Comparison of ENCODE assay signal across 30 cellular contexts in the genomic region with DNA sequence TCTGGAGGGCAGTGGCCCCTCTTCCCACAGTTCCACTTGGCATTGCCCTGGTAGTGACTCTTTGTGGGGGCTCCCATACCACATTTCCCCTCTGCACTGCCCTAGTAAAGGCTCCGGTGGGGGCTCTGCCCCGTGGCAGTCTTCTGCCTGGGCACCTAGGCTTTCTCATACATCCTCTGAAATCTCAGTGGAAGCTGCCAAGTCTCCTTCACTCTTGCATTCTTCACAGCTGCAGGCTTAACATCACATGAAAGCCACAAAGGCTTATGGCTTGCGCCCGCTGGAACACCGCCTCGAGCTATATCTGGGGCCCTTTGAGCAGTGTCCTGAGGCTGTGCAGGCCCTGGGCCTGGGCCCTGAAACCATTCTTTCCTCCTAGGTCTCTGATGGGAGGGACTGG. TPM values are rescaled to one million over a fixed set of nuclear protein-coding genes. Genes with fewer than 3 reads are reported as not detected.
DNase-seq lines count a peak whose midpoint lies in the region; ATAC-seq, FAIRE-seq and TF ChIP-seq lines count a peak whose summit lies in the region.
"Had no signal": no experiment of that assay in that cellular context is flagged by ENCODE, and none has a peak within 500 bp of the region (broad histone marks: within the 10 kb centered on the region; RNA-seq: fewer than 3 reads in every experiment).

No MANE protein-coding gene starts in this region.

- DNase-seq in DND-41 (no peak), SJCRH30 (peak; percentile 62 to 66), HepG2 (ENCODE audit: low spot score) (no peak), KBM-7 (no peak)
- DNase-seq in activated CD4-positive, alpha-beta T cell treated with anti-CD3 and anti-CD28 coated beads, Interleukin-2, amount 50 U/mL, for 4 hours = no peak
- DNase-seq in activated effector memory CD4-positive, alpha-beta T cell treated with Interleukin-2 at 50 U/mL for 16 hours = no peak
- DNase-seq in stimulated activated CD4-positive, alpha-beta T cell treated with anti-CD3 and anti-CD28 coated beads, Interleukin-4, amount 100 ng/mL, for 24 hours = no peak
- DNase-seq: activated CD4-positive, alpha-beta memory T cell treated with anti-CD3 and anti-CD28 coated beads, Interleukin-2, amount 10 ng/mL, durations not matched to agents 7 days and 5 days; activated naive CD4-positive, alpha-beta T cell treated with Interleukin-2 at 50 U/mL for 16 hours; activated T-cell treated with anti-CD3 and anti-CD28 coated beads, Interleukin-2, amount 50 U/mL, for 24 hours; aorta; Caco-2; dermis blood vessel endothelial cell; naive B cell; NCI-H1105; NCI-H2029 treated with DMSO at 0.1 percent for 48 hours; NCI-H226; OCI-M1; SHP77; stimulated activated CD4-positive, alpha-beta T cell treated with anti-CD3 and anti-CD28 coated beads, Interleukin-2, amount 100 ng/mL, for 48 hours; stimulated activated naive B cell treated with anti-CD40 and anti-IgM and Interleukin-4, amounts not matched to agents 10 μg/mL and 1 μg/mL and 100 μg/mL, for 72 hours; SW 1271 had no signal

- H3K27ac ChIP-seq in DND-41 (ENCODE audit: low read length) (no peak overlapping the region), SJCRH30 (no peak overlapping the region), HepG2 (ENCODE audit: extremely low read length, insufficient read depth, low read length) (no peak overlapping the region)
- H3K27ac ChIP-seq: BLaER1 treated with 17β-estradiol and CSF1 and Interleukin-3, amounts not matched to agents 10 nM and 100 nM; thoracic aorta; vagina had no signal

- no peak for TF ChIP-seq RAD21 in HepG2 (CRISPR knock-in tag; IDR thresholded peaks at IDR 0.05)

- no peak overlapping the region for H3K4me3 ChIP-seq in DND-41 (ENCODE audit: low read depth in 1 of 2, low read length in 2 of 2)
- no peak overlapping the region for H3K4me3 ChIP-seq in SJCRH30
- H3K4me3 ChIP-seq in HepG2 (replicated peaks in 1 of 3; ENCODE audit: insufficient read depth in 1 of 3, low read depth in 2 of 3, low read length in 3 of 3) = no peak overlapping the region
- H3K4me3 ChIP-seq: BLaER1 treated with 17β-estradiol and CSF1 and Interleukin-3, amounts not matched to agents 10 nM and 100 nM; thoracic aorta; vagina had no signal

- H3K27me3 ChIP-seq in DND-41 (ENCODE audit: insufficient read depth, low read length, poor library complexity) (no peaks in the 10 kb centered on the region), SJCRH30 (no peaks in the 10 kb centered on the region), HepG2 (ENCODE audit: control insufficient read depth in 1 of 2, insufficient read depth in 2 of 2, low read length in 2 of 2) (no peaks in the 10 kb centered on the region)
- H3K27me3 ChIP-seq: BLaER1 treated with 17β-estradiol and CSF1 and Interleukin-3, amounts not matched to agents 10 nM and 100 nM; vagina had no signal

- in situ Hi-C loops in HepG2 (cut with HindIII; ENCODE audit: extremely low pct_ligation_motif_present, low pct_unique_long_range_greater_than_20kb) (no loop called here), KBM-7 (cut with MboI; ENCODE audit: low pct_unique_long_range_greater_than_20kb, low sequenced_read_pairs) (loop anchor here (25.0 kb wide), 1 partner anchor 259 kb away; no protein-coding TSS in a partner anchor)

- no peaks in the 10 kb centered on the region for H3K9me3 ChIP-seq in DND-41 (ENCODE audit: insufficient read depth, low read length, severe bottlenecking)
- no peaks in the 10 kb centered on the region for H3K9me3 ChIP-seq in SJCRH30 (replicated peaks)
- H3K9me3 ChIP-seq in HepG2 (ENCODE audit: low read length) = no peaks in the 10 kb centered on the region
- H3K9me3 ChIP-seq: BLaER1 treated with 17β-estradiol and CSF1 and Interleukin-3, amounts not matched to agents 10 nM and 100 nM; Caco-2; thoracic aorta; vagina had no signal

- intact Hi-C loops in HepG2 (cut with micrococcal nuclease; ENCODE audit: unreplicated experiment) = no loop called here

- POLR2A ChIA-PET in HepG2 (lab: Yijun Ruan, JAX) = no interaction called here

- CTCF ChIA-PET in HepG2 (lab: Yijun Ruan, JAX; ENCODE audit: low intra/inter-chr PET ratio, low total read pairs) = no interaction called here

- H3K4me1 ChIP-seq in DND-41 (ENCODE audit: insufficient read depth, low read length) (no peaks in the 10 kb centered on the region), SJCRH30 (no peaks in the 10 kb centered on the region), HepG2 (ENCODE audit: insufficient read depth, low read length) (no peaks in the 10 kb centered on the region)
- H3K4me1 ChIP-seq: vagina had no signal

- H3K79me2 ChIP-seq in DND-41 (ENCODE audit: insufficient read depth, low read length) (no peaks in the 10 kb centered on the region), HepG2 (ENCODE audit: insufficient read depth, low read length) (no peaks in the 10 kb centered on the region)

- no peak overlapping the region for H3K9ac ChIP-seq in DND-41 (ENCODE audit: low read depth, low read length)
- no peak overlapping the region for H3K9ac ChIP-seq in HepG2 (ENCODE audit: insufficient read depth, low read depth, low read length)
- H3K9ac ChIP-seq: BLaER1 treated with 17β-estradiol and CSF1 and Interleukin-3, amounts not matched to agents 10 nM and 100 nM had no signal

- ATAC-seq in DND-41 (ENCODE audit: insufficient read depth, low read depth) = peak; percentile 44
- peak; percentile 43 for ATAC-seq in esophagus mucosa
- ATAC-seq in HepG2 = peak; percentile 48
- ATAC-seq: activated CD4-positive, CD25-positive, alpha-beta regulatory T cell treated with anti-CD3 and anti-CD28 coated beads, Interleukin-2, amount 50 U/mL, for 24 hours; stimulated activated naive B cell treated with anti-CD40 and anti-IgM and Interleukin-4, amounts not matched to agents 10 μg/mL and 1 μg/mL and 100 μg/mL, for 72 hours had no signal

- H4K20me1 ChIP-seq in DND-41 (ENCODE audit: insufficient read depth, low read length) (no peaks in the 10 kb centered on the region), HepG2 (ENCODE audit: insufficient read depth, low read length) (no peaks in the 10 kb centered on the region)

- no peak overlapping the region for H2AFZ ChIP-seq in DND-41 (ENCODE audit: low read depth, low read length)
- no peak overlapping the region for H2AFZ ChIP-seq in HepG2 (ENCODE audit: low read length)

- no peak for TF ChIP-seq CTCF in DND-41 (IDR thresholded peaks at IDR 0.05; ENCODE audit: borderline replicate concordance, extremely low read depth, low read length, poor library complexity, severe bottlenecking)
- TF ChIP-seq CTCF in HepG2 (CRISPR knock-in tag; IDR thresholded peaks at IDR 0.05) = no peak

- BruUV-seq in HepG2 (replicated peaks; lab: Mats Ljungman, UMichigan) = no TSS peak

- no peak for FAIRE-seq in HepG2 (lab: Jason Lieb, UNC)
- FAIRE-seq: GM12891, H54 had no signal

- TF ChIP-seq POLR2A in HepG2 (IDR thresholded peaks at IDR 0.05; ENCODE audit: insufficient read depth in 1 of 2, low read depth in 2 of 2, low read length in 2 of 2) = no peak

- no peak overlapping the region for H3K4me2 ChIP-seq in DND-41 (ENCODE audit: insufficient read depth, low read length)
- H3K4me2 ChIP-seq in HepG2 (ENCODE audit: low read depth, low read length) = no peak overlapping the region
- H3K4me2 ChIP-seq: BLaER1 treated with 17β-estradiol and CSF1 and Interleukin-3, amounts not matched to agents 10 nM and 100 nM had no signal

- TF ChIP-seq EP300 in HepG2 (IDR thresholded peaks at IDR 0.05; ENCODE audit: low read depth in 2 of 2, low read length in 2 of 2) (no peak), HepG2 (CRISPR knock-in tag; IDR thresholded peaks at IDR 0.05; ENCODE audit: borderline replicate concordance) (no peak)

- H3K36me3 ChIP-seq in DND-41 (ENCODE audit: insufficient read depth, low read length) = peaks cover 5% of the 10 kb centered on the region; the same call in 1 of the 2 replicates
- no peaks in the 10 kb centered on the region for H3K36me3 ChIP-seq in SJCRH30
- 0 out of 5 replicates have a peak, but pooled peaks cover 0 to 2% of the 10 kb centered on the region in 2 experiments for H3K36me3 ChIP-seq in HepG2 (replicated peaks in 1 of 2; ENCODE audit: control insufficient read depth in 1 of 2, insufficient read depth in 2 of 2, low read length in 2 of 2)

- WGBS in HepG2 (ENCODE audit: low lambda C conversion rate) = 98% methylated on average over 5 of the region's 6 CpGs

RNA-seq across cellular contexts. Expression of gene PLEKHB1, which starts 25.3 kb away (rescaled TPM):
- total RNA-seq in SJCRH30 (2014; rRNA removed; shearing (Covaris generic)) = 5.3 and 5.4 TPM in 2 replicates
- total RNA-seq in esophagus mucosa = 1.4 TPM
- total RNA-seq in HepG2 (2016; rRNA removed; fragmentation: Illumina TruSeq; extraction: Trizol) = 68.0 and 71.7 TPM in 2 replicates
- 14.1 and 14.6 TPM in 2 replicates for total RNA-seq in HepG2 (2016; cell fraction: cytosol; rRNA removed; fragmentation: Illumina TruSeq; extraction: Trizol; ENCODE audit: low read depth)
- total RNA-seq in HepG2 (2016; cell fraction: insoluble cytoplasmic fraction; rRNA removed; fragmentation: Illumina TruSeq; extraction: Trizol) = 68.8 and 77.9 TPM in 2 replicates
- total RNA-seq in HepG2 (2016; cell fraction: membrane; rRNA removed; fragmentation: Illumina TruSeq; extraction: Trizol) = 30.3 and 30.6 TPM in 2 replicates
- total RNA-seq in HepG2 (2016; cell fraction: nucleus; rRNA removed; fragmentation: Illumina TruSeq; extraction: Trizol) = 31.7 and 39.9 TPM in 2 replicates
- polyA plus RNA-seq in HepG2 (2011; rRNA removed) = 77.1 and 99.3 TPM in 2 replicates
- 95.0 and 157 TPM in 2 replicates for polyA plus RNA-seq in HepG2 (2011; cell fraction: cytosol; rRNA removed)
- polyA plus RNA-seq in HepG2 (2011; cell fraction: nucleus; rRNA removed) = 107 and 154 TPM in 2 replicates
- 47.9 and 54.0 TPM in 2 replicates for polyA plus RNA-seq in HepG2 (2012)
- polyA plus RNA-seq in HepG2 (2016; cell fraction: cytosol; fragmentation: Illumina TruSeq; extraction: Trizol; ENCODE audit: low read depth) = 16.0 and 24.3 TPM in 2 replicates
- polyA plus RNA-seq in HepG2 (2016; cell fraction: insoluble cytoplasmic fraction; fragmentation: Illumina TruSeq; extraction: Trizol; ENCODE audit: low read depth) = 128 and 133 TPM in 2 replicates
- 43.9 and 47.0 TPM in 2 replicates for polyA plus RNA-seq in HepG2 (2016; cell fraction: membrane; fragmentation: Illumina TruSeq; extraction: Trizol; ENCODE audit: low read depth)
- polyA plus RNA-seq in HepG2 (2016; cell fraction: nucleus; fragmentation: Illumina TruSeq; extraction: Trizol; ENCODE audit: insufficient read depth, low read depth) = 69.9 and 81.4 TPM in 2 replicates
- polyA minus RNA-seq in HepG2 (2011; rRNA and poly(A)+ RNA removed; ENCODE audit: low replicate concordance) = 0.09 and 172 TPM in 2 replicates
- polyA minus RNA-seq in HepG2 (2011; cell fraction: cytosol; rRNA and poly(A)+ RNA removed) = 66.4 and 67.7 TPM in 2 replicates
- 33.3 and 41.1 TPM in 2 replicates for polyA minus RNA-seq in HepG2 (2011; cell fraction: nucleus; rRNA and poly(A)+ RNA removed)
- total RNA-seq: Daoy had no signal

Comparison
In these comparisons a context has a peak if more than half of its experiments do, and no peak if none do; other contexts are left out.
1. DNase-seq: peak in SJCRH30 (2 of 2); none in DND-41 (single experiment), HepG2 (single experiment), KBM-7 (single experiment), activated CD4-positive, alpha-beta T cell treated with anti-CD3 and anti-CD28 coated beads, Interleukin-2, amount 50 U/mL, for 4 hours (0 of 2), activated effector memory CD4-positive, alpha-beta T cell treated with Interleukin-2 at 50 U/mL for 16 hours (single experiment) and stimulated activated CD4-positive, alpha-beta T cell treated with anti-CD3 and anti-CD28 coated beads, Interleukin-4, amount 100 ng/mL, for 24 hours (single experiment).
2. Peak in every context shown above with its lines, with median percentiles within 50 percentile points of each other: ATAC-seq.